ENCODE assay signal across 10 cellular contexts in genomic region chr9:93988056-93988455, GRCh38. TPM values are rescaled to one million over a fixed set of nuclear protein-coding genes. Genes with fewer than 3 reads are reported as not detected.
"Had no signal": no experiment of that assay in that cellular context is flagged by ENCODE, and none has a peak within 500 bp of the region (broad histone marks: within the 10 kb centered on the region; RNA-seq: fewer than 3 reads in every experiment).

No MANE protein-coding gene starts in this region.

- H2AFZ ChIP-seq: GM23248, GM23338 had no signal

- H3K4me2 ChIP-seq: GM23338 had no signal

- H3K4me3 Mint-ChIP-seq: GM23338, H9, HFFc6 had no signal

- H3K36me3 ChIP-seq: HAP-1 had no signal

- H3K27ac Mint-ChIP-seq: GM23338, H9, HFFc6 had no signal

- DNase-seq: GM23248, GOT3, H7, H9, HCEC 1CT, HFFc6 had no signal

- H3K4me1 ChIP-seq: HAP-1 had no signal

- H3K4me3 ChIP-seq: GM23248, GM23338, HAP-1 had no signal

- ATAC-seq: GM23338, HCT116 had no signal

- H3K9ac ChIP-seq: GM23248 had no signal

- H3K27ac ChIP-seq: GM23248 had no signal

RNA-seq across cellular contexts. Expression of gene BARX1, which starts 32.9 kb away (rescaled TPM):
- total RNA-seq: GM23248, H4, HFFc6 had no signal
- polyA plus RNA-seq: GM23248 had no signal
